Comparison of ENCODE assay signal across 9 cellular contexts in genomic region chr17:47802341-47803022, GRCh38. TPM values are rescaled to one million over a fixed set of nuclear protein-coding genes. Genes with fewer than 3 reads are reported as not detected.
DNase-seq lines count a peak whose midpoint lies in the region; ATAC-seq and TF ChIP-seq lines count a peak whose summit lies in the region.
"Had no signal": no experiment of that assay in that cellular context is flagged by ENCODE, and none has a peak within 500 bp of the region (broad histone marks: within the 10 kb centered on the region; RNA-seq: fewer than 3 reads in every experiment).

No MANE protein-coding gene starts in this region.

- H3K27me3 Mint-ChIP-seq in activated T-helper 2 cell treated with anti-CD3 and anti-CD28 coated beads, Interferon-gamma antibody, Interleukin-2, Interleukin-4, amounts not matched to agents 10 μg/mL and 5 μg/mL and 100 μg/mL, durations not matched to agents 14 hours and 24 hours and 36 hours (ENCODE audit: low read depth) = peaks cover 3% of the 10 kb centered on the region

- no peak for TF ChIP-seq POLR2A in Peyer's patch (IDR thresholded peaks at IDR 0.05)
- TF ChIP-seq POLR2A in sigmoid colon (IDR thresholded peaks at IDR 0.05) = no peak

- intact Hi-C loops in activated T-helper 2 cell treated with anti-CD3 and anti-CD28 coated beads, Interferon-gamma antibody, Interleukin-2, Interleukin-4, amounts not matched to agents 10 μg/mL and 5 μg/mL and 100 μg/mL, durations not matched to agents 14 hours and 24 hours and 36 hours (cut with micrococcal nuclease) = loop anchor here (1.0 to 10.0 kb wide), 3 partner anchors 26 to 138 kb away; no protein-coding TSS in a partner anchor
- intact Hi-C loops in sigmoid colon (cut with DNase I) = loop anchor here (5.0 kb wide), 1 partner anchor 140 kb away; no protein-coding TSS in a partner anchor

- H3K36me3 ChIP-seq in Peyer's patch (peaks cover 0 to 10% (median 0%) of the 10 kb centered on the region in 3 donors), cardiac muscle cell (no peaks in the 10 kb centered on the region), sigmoid colon (peaks cover 0 to 8% (median under 1%) of the 10 kb centered on the region in 4 donors)

- H3K27ac ChIP-seq in Peyer's patch (no peak overlapping the region), cardiac muscle cell (no peak overlapping the region), sigmoid colon (no peak overlapping the region)
- H3K27ac ChIP-seq: SK-N-MC had no signal

- no peaks in the 10 kb centered on the region for H3K9me3 ChIP-seq in Peyer's patch
- no peaks in the 10 kb centered on the region for H3K9me3 ChIP-seq in cardiac muscle cell (ENCODE audit: low read depth)
- no peaks in the 10 kb centered on the region for H3K9me3 ChIP-seq in sigmoid colon

- peak; percentile 8 to 67 (median 58) for TF ChIP-seq CTCF in Peyer's patch (IDR thresholded peaks at IDR 0.05)
- peak; percentile 69 for TF ChIP-seq CTCF in cardiac muscle cell (IDR thresholded peaks at IDR 0.05; ENCODE audit: low read depth, low read length)
- peak in 3 of 4 experiments; percentile 15 to 32 (median 26) for TF ChIP-seq CTCF in sigmoid colon (IDR thresholded peaks at IDR 0.05)

- no peak overlapping the region for H3K4me3 Mint-ChIP-seq in activated T-helper 2 cell treated with anti-CD3 and anti-CD28 coated beads, Interferon-gamma antibody, Interleukin-2, Interleukin-4, amounts not matched to agents 10 μg/mL and 5 μg/mL and 100 μg/mL, durations not matched to agents 14 hours and 24 hours and 36 hours (ENCODE audit: low read depth)

- H3K27ac Mint-ChIP-seq in activated T-helper 2 cell treated with anti-CD3 and anti-CD28 coated beads, Interferon-gamma antibody, Interleukin-2, Interleukin-4, amounts not matched to agents 10 μg/mL and 5 μg/mL and 100 μg/mL, durations not matched to agents 14 hours and 24 hours and 36 hours = no peak overlapping the region

- H3K4me1 Mint-ChIP-seq in activated T-helper 2 cell treated with anti-CD3 and anti-CD28 coated beads, Interferon-gamma antibody, Interleukin-2, Interleukin-4, amounts not matched to agents 10 μg/mL and 5 μg/mL and 100 μg/mL, durations not matched to agents 14 hours and 24 hours and 36 hours (ENCODE audit: low read depth) = no peaks in the 10 kb centered on the region

- H3K4me1 ChIP-seq in Peyer's patch (no peaks in the 10 kb centered on the region), cardiac muscle cell (ENCODE audit: low read depth) (peaks cover 16% of the 10 kb centered on the region), sigmoid colon (no peaks in the 10 kb centered on the region)

- H3K36me3 Mint-ChIP-seq in activated T-helper 2 cell treated with anti-CD3 and anti-CD28 coated beads, Interferon-gamma antibody, Interleukin-2, Interleukin-4, amounts not matched to agents 10 μg/mL and 5 μg/mL and 100 μg/mL, durations not matched to agents 14 hours and 24 hours and 36 hours (ENCODE audit: low read depth) = peaks cover 6% of the 10 kb centered on the region

- DNase-seq in DMS53 (lab: John Stamatoyannopoulos, UW) = peak; percentile 95
- DNase-seq in KBM-7 = peak; percentile 58
- peak; percentile 50 to 74 (median 67) for DNase-seq in Peyer's patch
- DNase-seq in activated T-helper 2 cell treated with anti-CD3 and anti-CD28 coated beads, Interferon-gamma antibody, Interleukin-2, Interleukin-4, amounts not matched to agents 10 μg/mL and 5 μg/mL and 100 μg/mL, durations not matched to agents 14 hours and 24 hours and 36 hours (ENCODE audit: low spot score) = peak; percentile 28
- peak; percentile 53 to 70 for DNase-seq in cardiac muscle cell (ENCODE audit: low read depth in 1 of 2, low spot score in 1 of 2)
- DNase-seq in sigmoid colon = no peak

- ATAC-seq in GM18520 (IDR thresholded peaks at IDR 0.05; ENCODE audit: unreplicated experiment) (no peak), GM18517 (IDR thresholded peaks at IDR 0.05; ENCODE audit: unreplicated experiment) (no peak)

- H3K4me3 ChIP-seq in Peyer's patch = no peak overlapping the region
- no peak overlapping the region for H3K4me3 ChIP-seq in cardiac muscle cell
- no peak overlapping the region for H3K4me3 ChIP-seq in sigmoid colon
- H3K4me3 ChIP-seq: SK-N-MC had no signal

- WGBS in sigmoid colon, 2 donors = 26 to 34% methylated on average over 9 of the region's 9 CpGs

- H3K9me3 Mint-ChIP-seq in activated T-helper 2 cell treated with anti-CD3 and anti-CD28 coated beads, Interferon-gamma antibody, Interleukin-2, Interleukin-4, amounts not matched to agents 10 μg/mL and 5 μg/mL and 100 μg/mL, durations not matched to agents 14 hours and 24 hours and 36 hours = no peaks in the 10 kb centered on the region

- no peak for TF ChIP-seq EP300 in sigmoid colon (IDR thresholded peaks at IDR 0.05)

- in situ Hi-C loops in KBM-7 (cut with MboI; ENCODE audit: low pct_unique_long_range_greater_than_20kb, low sequenced_read_pairs) = no loop called here

- H3K27me3 ChIP-seq in Peyer's patch (no peaks in the 10 kb centered on the region), cardiac muscle cell (peaks cover 9% of the 10 kb centered on the region), sigmoid colon (no peaks in the 10 kb centered on the region)

RNA-seq across cellular contexts. Expression of gene OSBPL7, which starts 19.1 kb away (rescaled TPM):
- total RNA-seq in Peyer's patch (100 to 1,000 TPM in 1 of 4 donors, 10 to 100 TPM in 3; 31.4 to 104 (median 70.9) TPM), cardiac muscle cell (12.2 and 20.5 TPM in 2 replicates), sigmoid colon (1 to 10 TPM; 2.9 to 7.8 (median 4.1) TPM)
- 19.5 and 20.7 TPM in 2 replicates for total RNA-seq in activated T-helper 2 cell treated with anti-CD3 and anti-CD28 coated beads, Interferon-gamma antibody, Interleukin-2, Interleukin-4, amounts not matched to agents 10 μg/mL and 5 μg/mL and 100 μg/mL, durations not matched to agents 14 hours and 24 hours and 36 hours
- polyA plus RNA-seq in cardiac muscle cell (12.1 and 18.0 TPM in 2 replicates), sigmoid colon (10 to 100 TPM; 14.1 to 40.8 (median 16.2) TPM)

RNA-seq across cellular contexts. Expression of gene MRPL10, which starts 28.9 kb away (rescaled TPM):
- total RNA-seq in Peyer's patch = 10 to 100 TPM; 30.5 to 50.4 (median 34.8) TPM
- 52.2 and 54.1 TPM in 2 replicates for total RNA-seq in activated T-helper 2 cell treated with anti-CD3 and anti-CD28 coated beads, Interferon-gamma antibody, Interleukin-2, Interleukin-4, amounts not matched to agents 10 μg/mL and 5 μg/mL and 100 μg/mL, durations not matched to agents 14 hours and 24 hours and 36 hours
- 79.1 and 87.1 TPM in 2 replicates for total RNA-seq in cardiac muscle cell
- polyA plus RNA-seq in cardiac muscle cell = 70.0 and 108 TPM in 2 replicates
- 10 to 100 TPM; 54.8 to 58.8 (median 56.9) TPM for total RNA-seq in sigmoid colon
- polyA plus RNA-seq in sigmoid colon = 10 to 100 TPM; 38.8 to 49.4 (median 42.6) TPM

RNA-seq across cellular contexts. Expression of gene LRRC46, which starts 29.0 kb away (rescaled TPM):
- total RNA-seq in Peyer's patch (under 1 TPM in 1 of 4 donors, not detected in 3; 0.40 TPM), cardiac muscle cell (0.46 TPM in 1 of 2 replicates, not detected in the other), sigmoid colon (under 1 TPM in 2 of 4 donors, not detected in 2; 0.28 to 0.36 TPM)
- total RNA-seq in activated T-helper 2 cell treated with anti-CD3 and anti-CD28 coated beads, Interferon-gamma antibody, Interleukin-2, Interleukin-4, amounts not matched to agents 10 μg/mL and 5 μg/mL and 100 μg/mL, durations not matched to agents 14 hours and 24 hours and 36 hours = 0.64 and 0.92 TPM in 2 replicates
- polyA plus RNA-seq in cardiac muscle cell (1.9 and 2.5 TPM in 2 replicates), sigmoid colon (under 1 TPM in 1 of 3 donors, not detected in 2; 0.48 TPM)

RNA-seq across cellular contexts. Expression of gene SCRN2, which starts 38.6 kb away (rescaled TPM):
- total RNA-seq in Peyer's patch (100 to 1,000 TPM in 2 of 4 donors, 10 to 100 TPM in 2; 56.2 to 126 (median 86.9) TPM), cardiac muscle cell (101 and 149 TPM in 2 replicates), sigmoid colon (10 to 100 TPM; 22.5 to 28.8 (median 23.4) TPM)
- 23.5 and 27.5 TPM in 2 replicates for total RNA-seq in activated T-helper 2 cell treated with anti-CD3 and anti-CD28 coated beads, Interferon-gamma antibody, Interleukin-2, Interleukin-4, amounts not matched to agents 10 μg/mL and 5 μg/mL and 100 μg/mL, durations not matched to agents 14 hours and 24 hours and 36 hours
- polyA plus RNA-seq in cardiac muscle cell (139 and 179 TPM in 2 replicates), sigmoid colon (10 to 100 TPM; 36.0 to 44.6 (median 42.6) TPM)

RNA-seq across cellular contexts. Expression of gene SP6, which starts 48.5 kb away (rescaled TPM):
- total RNA-seq in Peyer's patch (10 to 100 TPM in 2 of 4 donors, 1 to 10 TPM in 2; 3.3 to 27.0 (median 16.6) TPM), cardiac muscle cell (5.8 and 6.3 TPM in 2 replicates), sigmoid colon (under 1 TPM in 1 of 4 donors, not detected in 3; 0.16 TPM)
- total RNA-seq in activated T-helper 2 cell treated with anti-CD3 and anti-CD28 coated beads, Interferon-gamma antibody, Interleukin-2, Interleukin-4, amounts not matched to agents 10 μg/mL and 5 μg/mL and 100 μg/mL, durations not matched to agents 14 hours and 24 hours and 36 hours = 0.09 and 0.14 TPM in 2 replicates
- polyA plus RNA-seq in cardiac muscle cell (4.6 and 5.0 TPM in 2 replicates), sigmoid colon (10 to 100 TPM in 1 of 3 donors, 1 to 10 TPM in 2; 1.2 to 18.8 (median 3.5) TPM)
